ENCODE assay signal across 8 cellular contexts in genomic region chr2:130728549-130729310, GRCh38. TPM values are rescaled to one million over a fixed set of nuclear protein-coding genes. Genes with fewer than 3 reads are reported as not detected.
DNase-seq lines count a peak whose midpoint lies in the region; ATAC-seq and TF ChIP-seq lines count a peak whose summit lies in the region.

Gene GPR148 (plus strand): TSS chr2:130729070. CDS start chr2:130729152, 82 bp downstream.

- peak within 1 kb of the TSS in 10 of 11 experiments; percentile 31 to 72 (median 60); a peak in 17 of 22 replicates for H3K27ac ChIP-seq in BLaER1 treated with 17β-estradiol and CSF1 and Interleukin-3, amounts not matched to agents 10 nM and 100 nM
- peak within 1 kb of the TSS; percentile 73 to 86 for H3K27ac ChIP-seq in ascending aorta
- no peak within 1 kb of the TSS for H3K27ac ChIP-seq in muscle layer of duodenum (ENCODE audit: low read length)

- H4K20me1 ChIP-seq in BLaER1 treated with 17β-estradiol and CSF1 and Interleukin-3, amounts not matched to agents 10 nM and 100 nM = no peaks in the 10 kb centered on the region

- peak within 1 kb of the TSS; percentile 76 to 92 (median 82) for H3K4me2 ChIP-seq in BLaER1 treated with 17β-estradiol and CSF1 and Interleukin-3, amounts not matched to agents 10 nM and 100 nM

- H3K27me3 ChIP-seq in BLaER1 treated with 17β-estradiol and CSF1 and Interleukin-3, amounts not matched to agents 10 nM and 100 nM = no peaks in the 10 kb centered on the region
- H3K27me3 ChIP-seq in ascending aorta (no peaks in the 10 kb centered on the region), muscle layer of duodenum (ENCODE audit: low read depth, low read length) (peaks cover 4% of the 10 kb centered on the region)

- peaks cover 0 to 5% (median 4%) of the 10 kb centered on the region in 11 experiments; a peak in 6 of 22 replicates for H3K9me3 ChIP-seq in BLaER1 treated with 17β-estradiol and CSF1 and Interleukin-3, amounts not matched to agents 10 nM and 100 nM (replicated peaks in 1 of 11)
- H3K9me3 ChIP-seq in ascending aorta (no peaks in the 10 kb centered on the region), muscle layer of duodenum (ENCODE audit: control insufficient read depth in 1 of 2, low read length in 2 of 2) (no peaks in the 10 kb centered on the region)

- no peak for ATAC-seq in HG03159 (IDR thresholded peaks at IDR 0.05; ENCODE audit: unreplicated experiment)

- no peak for TF ChIP-seq CTCF in ascending aorta (IDR thresholded peaks at IDR 0.05)

- H3K36me3 ChIP-seq in BLaER1 treated with 17β-estradiol and CSF1 and Interleukin-3, amounts not matched to agents 10 nM and 100 nM = no peaks in the 10 kb centered on the region
- no peaks in the 10 kb centered on the region for H3K36me3 ChIP-seq in ascending aorta
- H3K36me3 ChIP-seq in muscle layer of duodenum (ENCODE audit: control insufficient read depth in 1 of 2, insufficient read depth in 2 of 2, low read length in 2 of 2) = no peaks in the 10 kb centered on the region

- DNase-seq in NCI-H1105 treated with DMSO at 0.1 percent for 48 hours (lab: John Stamatoyannopoulos, UW) (peak; percentile 92), ascending aorta (ENCODE audit: low spot score in 2 of 2) (no peak), mesenteric fat pad (ENCODE audit: low spot score) (no peak), SKM-1 (lab: John Stamatoyannopoulos, UW; ENCODE audit: unreplicated experiment) (no peak)
- DNase-seq in activated CD4-positive, CD25-positive, alpha-beta regulatory T cell treated with anti-CD3 and anti-CD28 coated beads, Interleukin-2, amount 50 U/mL, for 72 hours = no peak

- peak within 1 kb of the TSS; percentile 45 to 70 (median 60); a peak in 19 of 20 replicates for H3K4me3 ChIP-seq in BLaER1 treated with 17β-estradiol and CSF1 and Interleukin-3, amounts not matched to agents 10 nM and 100 nM
- H3K4me3 ChIP-seq in ascending aorta = peak within 1 kb of the TSS; percentile 64 to 67
- H3K4me3 ChIP-seq in muscle layer of duodenum (ENCODE audit: low read depth in 1 of 2, low read length in 2 of 2) = peak within 1 kb of the TSS; percentile 21 to 71

- H3K9ac ChIP-seq in BLaER1 treated with 17β-estradiol and CSF1 and Interleukin-3, amounts not matched to agents 10 nM and 100 nM = peak within 1 kb of the TSS in 9 of 11 experiments; percentile 38 to 73 (median 53); a peak in 15 of 22 replicates

- intact Hi-C loops in ascending aorta (cut with DNase I) = loop anchor here (5.0 kb wide), 5 partner anchors 69 to 851 kb away; partner anchors contain the start of genes FAM168B, IMP4 and PTPN18

- H3K4me1 ChIP-seq in BLaER1 treated with 17β-estradiol and CSF1 and Interleukin-3, amounts not matched to agents 10 nM and 100 nM = peaks cover 9 to 31% (median 23%) of the 10 kb centered on the region in 10 experiments
- H3K4me1 ChIP-seq in ascending aorta (peaks cover 7 to 15% of the 10 kb centered on the region in 2 donors), muscle layer of duodenum (ENCODE audit: control insufficient read depth in 1 of 2, insufficient read depth in 2 of 2, low read length in 2 of 2) (peaks cover 0 to 13% of the 10 kb centered on the region in 2 donors)

RNA-seq across cellular contexts. Expression of gene GPR148, which starts in this region (rescaled TPM):
- total RNA-seq in ascending aorta = not detected
- not detected for total RNA-seq in mesenteric fat pad
